1 cellular context compared by ENCODE assay signal in the genomic region with DNA sequence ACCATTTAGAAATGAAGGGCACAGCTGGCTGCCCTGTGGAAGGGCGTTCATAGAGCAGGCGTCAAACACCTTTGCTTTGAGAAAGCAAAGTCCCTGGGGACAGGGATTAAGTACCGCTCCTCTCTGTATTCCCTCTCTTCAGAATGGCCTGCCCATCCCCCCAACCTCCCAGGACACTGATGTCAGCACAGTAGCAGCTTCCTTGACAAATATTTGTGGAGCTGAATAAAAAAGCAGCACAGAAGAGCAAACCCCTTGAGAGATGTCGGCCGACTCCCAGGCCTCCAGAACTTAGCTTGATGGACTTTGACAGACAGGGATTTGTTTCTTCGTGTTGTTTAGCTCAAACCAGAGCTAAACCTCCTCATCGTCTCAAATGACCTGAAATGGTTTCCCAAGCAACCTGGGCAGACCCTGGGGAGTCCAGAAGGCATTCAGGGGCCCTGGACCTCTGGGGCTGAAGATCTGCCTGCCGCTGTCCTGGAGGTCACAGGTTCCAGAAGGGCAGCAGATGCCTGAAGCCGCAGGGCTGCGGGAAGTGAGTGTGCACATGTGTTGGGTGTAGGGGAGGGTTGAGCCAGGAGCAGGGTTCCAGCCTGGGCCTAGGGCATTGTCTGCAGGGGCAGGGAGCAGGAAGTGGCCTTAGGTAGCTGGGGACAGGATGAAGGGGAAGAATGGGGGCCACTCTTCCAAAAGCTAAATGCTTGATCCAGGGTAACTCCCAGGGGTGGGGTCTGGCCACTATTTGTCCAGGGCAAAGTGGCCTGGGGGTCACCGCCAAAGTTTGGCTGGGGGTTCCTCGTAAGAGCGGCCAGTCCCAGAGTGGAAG.
TF ChIP-seq lines count a peak whose summit lies in the region.

No MANE protein-coding gene starts in this region.

TF ChIP-seq in HepG2, 621 proteins besides CTCF, POLR2A, EP300 and RAD21 (continued from another document and continues in another):
- TF ChIP-seq, protein P1, sequence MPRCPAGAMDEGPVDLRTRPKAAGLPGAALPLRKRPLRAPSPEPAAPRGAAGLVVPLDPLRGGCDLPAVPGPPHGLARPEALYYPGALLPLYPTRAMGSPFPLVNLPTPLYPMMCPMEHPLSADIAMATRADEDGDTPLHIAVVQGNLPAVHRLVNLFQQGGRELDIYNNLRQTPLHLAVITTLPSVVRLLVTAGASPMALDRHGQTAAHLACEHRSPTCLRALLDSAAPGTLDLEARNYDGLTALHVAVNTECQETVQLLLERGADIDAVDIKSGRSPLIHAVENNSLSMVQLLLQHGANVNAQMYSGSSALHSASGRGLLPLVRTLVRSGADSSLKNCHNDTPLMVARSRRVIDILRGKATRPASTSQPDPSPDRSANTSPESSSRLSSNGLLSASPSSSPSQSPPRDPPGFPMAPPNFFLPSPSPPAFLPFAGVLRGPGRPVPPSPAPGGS (CRISPR knock-in tag; IDR thresholded peaks at IDR 0.05), result no peak; the same call in 1 of the 2 replicates
- no peak for TF ChIP-seq PRPF4 (IDR thresholded peaks at IDR 0.05; ENCODE audit: low read depth, low read length, poor library complexity, severe bottlenecking)
- peak; percentile 21; the same call in 1 of the 2 replicates for TF ChIP-seq YEATS2 (CRISPR knock-in tag; IDR thresholded peaks at IDR 0.05; ENCODE audit: borderline replicate concordance)
- TF ChIP-seq ZNF782 (CRISPR knock-in tag; IDR thresholded peaks at IDR 0.05; ENCODE audit: borderline replicate concordance), result no peak; the same call in 1 of the 2 replicates
- no peak for TF ChIP-seq MATR3 (CRISPR knock-in tag; IDR thresholded peaks at IDR 0.05)
- TF ChIP-seq ZNF549 (CRISPR knock-in tag; IDR thresholded peaks at IDR 0.05), result no peak
- TF ChIP-seq MEIS2 (CRISPR knock-in tag; IDR thresholded peaks at IDR 0.05), result 0 out of 2 replicates have a peak, but pooled peaks have one; percentile 46
- TF ChIP-seq, protein P2, sequence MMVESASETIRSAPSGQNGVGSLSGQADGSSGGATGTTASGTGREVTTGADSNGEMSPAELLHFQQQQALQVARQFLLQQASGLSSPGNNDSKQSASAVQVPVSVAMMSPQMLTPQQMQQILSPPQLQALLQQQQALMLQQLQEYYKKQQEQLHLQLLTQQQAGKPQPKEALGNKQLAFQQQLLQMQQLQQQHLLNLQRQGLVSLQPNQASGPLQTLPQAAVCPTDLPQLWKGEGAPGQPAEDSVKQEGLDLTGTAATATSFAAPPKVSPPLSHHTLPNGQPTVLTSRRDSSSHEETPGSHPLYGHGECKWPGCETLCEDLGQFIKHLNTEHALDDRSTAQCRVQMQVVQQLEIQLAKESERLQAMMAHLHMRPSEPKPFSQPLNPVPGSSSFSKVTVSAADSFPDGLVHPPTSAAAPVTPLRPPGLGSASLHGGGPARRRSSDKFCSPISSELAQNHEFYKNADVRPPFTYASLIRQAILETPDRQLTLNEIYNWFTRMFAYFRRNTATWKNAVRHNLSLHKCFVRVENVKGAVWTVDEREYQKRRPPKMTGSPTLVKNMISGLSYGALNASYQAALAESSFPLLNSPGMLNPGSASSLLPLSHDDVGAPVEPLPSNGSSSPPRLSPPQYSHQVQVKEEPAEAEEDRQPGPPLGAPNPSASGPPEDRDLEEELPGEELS (CRISPR knock-in tag; IDR thresholded peaks at IDR 0.05), result no peak; the same call in none of the 2 replicates
- TF ChIP-seq, protein P3, sequence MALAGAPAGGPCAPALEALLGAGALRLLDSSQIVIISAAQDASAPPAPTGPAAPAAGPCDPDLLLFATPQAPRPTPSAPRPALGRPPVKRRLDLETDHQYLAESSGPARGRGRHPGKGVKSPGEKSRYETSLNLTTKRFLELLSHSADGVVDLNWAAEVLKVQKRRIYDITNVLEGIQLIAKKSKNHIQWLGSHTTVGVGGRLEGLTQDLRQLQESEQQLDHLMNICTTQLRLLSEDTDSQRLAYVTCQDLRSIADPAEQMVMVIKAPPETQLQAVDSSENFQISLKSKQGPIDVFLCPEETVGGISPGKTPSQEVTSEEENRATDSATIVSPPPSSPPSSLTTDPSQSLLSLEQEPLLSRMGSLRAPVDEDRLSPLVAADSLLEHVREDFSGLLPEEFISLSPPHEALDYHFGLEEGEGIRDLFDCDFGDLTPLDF (CRISPR knock-in tag; IDR thresholded peaks at IDR 0.05), result no peak
- TF ChIP-seq NFE2 (CRISPR knock-in tag; IDR thresholded peaks at IDR 0.05), result no peak
- no peak for TF ChIP-seq ZNF251 (CRISPR knock-in tag; IDR thresholded peaks at IDR 0.05)
- TF ChIP-seq TEAD3 (CRISPR knock-in tag; optimal IDR thresholded peaks at IDR 0.05; ENCODE audit: borderline replicate concordance), result peak; percentile 8
- TF ChIP-seq ZNF720 (CRISPR knock-in tag; IDR thresholded peaks at IDR 0.05), result no peak
- TF ChIP-seq ZNF563 (CRISPR knock-in tag; IDR thresholded peaks at IDR 0.05), result no peak
- TF ChIP-seq, protein P4, sequence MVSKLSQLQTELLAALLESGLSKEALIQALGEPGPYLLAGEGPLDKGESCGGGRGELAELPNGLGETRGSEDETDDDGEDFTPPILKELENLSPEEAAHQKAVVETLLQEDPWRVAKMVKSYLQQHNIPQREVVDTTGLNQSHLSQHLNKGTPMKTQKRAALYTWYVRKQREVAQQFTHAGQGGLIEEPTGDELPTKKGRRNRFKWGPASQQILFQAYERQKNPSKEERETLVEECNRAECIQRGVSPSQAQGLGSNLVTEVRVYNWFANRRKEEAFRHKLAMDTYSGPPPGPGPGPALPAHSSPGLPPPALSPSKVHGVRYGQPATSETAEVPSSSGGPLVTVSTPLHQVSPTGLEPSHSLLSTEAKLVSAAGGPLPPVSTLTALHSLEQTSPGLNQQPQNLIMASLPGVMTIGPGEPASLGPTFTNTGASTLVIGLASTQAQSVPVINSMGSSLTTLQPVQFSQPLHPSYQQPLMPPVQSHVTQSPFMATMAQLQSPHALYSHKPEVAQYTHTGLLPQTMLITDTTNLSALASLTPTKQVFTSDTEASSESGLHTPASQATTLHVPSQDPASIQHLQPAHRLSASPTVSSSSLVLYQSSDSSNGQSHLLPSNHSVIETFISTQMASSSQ (IDR thresholded peaks at IDR 0.05; ENCODE audit: low read depth), result no peak
- TF ChIP-seq, protein P4 (CRISPR knock-in tag; IDR thresholded peaks at IDR 0.05; ENCODE audit: borderline replicate concordance), result no peak
- 0 out of 2 replicates have a peak, but pooled peaks have one; percentile 77 for TF ChIP-seq ZNF567 (CRISPR knock-in tag; IDR thresholded peaks at IDR 0.05; ENCODE audit: borderline replicate concordance)
- TF ChIP-seq RFXAP (CRISPR knock-in tag; IDR thresholded peaks at IDR 0.05; ENCODE audit: borderline replicate concordance), result no peak
- peak; percentile 47; the same call in 1 of the 2 replicates for TF ChIP-seq ATF1 (CRISPR knock-in tag; IDR thresholded peaks at IDR 0.05)
- TF ChIP-seq IRX3 (CRISPR knock-in tag; IDR thresholded peaks at IDR 0.05; ENCODE audit: borderline replicate concordance, low read depth), result no peak
- TF ChIP-seq SALL2 (CRISPR knock-in tag; IDR thresholded peaks at IDR 0.05), result no peak
- TF ChIP-seq, protein P5, sequence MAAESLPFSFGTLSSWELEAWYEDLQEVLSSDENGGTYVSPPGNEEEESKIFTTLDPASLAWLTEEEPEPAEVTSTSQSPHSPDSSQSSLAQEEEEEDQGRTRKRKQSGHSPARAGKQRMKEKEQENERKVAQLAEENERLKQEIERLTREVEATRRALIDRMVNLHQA (CRISPR knock-in tag; IDR thresholded peaks at IDR 0.05), result no peak
- no peak for TF ChIP-seq CHCHD3 (CRISPR knock-in tag; IDR thresholded peaks at IDR 0.05)
- TF ChIP-seq ZSCAN29 (CRISPR knock-in tag; conservative IDR thresholded peaks at IDR 0.05), result 0 out of 2 replicates have a peak, but pooled peaks have one; percentile 56
- no peak for TF ChIP-seq NONO (IDR thresholded peaks at IDR 0.05)
- no peak for TF ChIP-seq NONO (CRISPR knock-in tag; conservative IDR thresholded peaks at IDR 0.05)
- no peak for TF ChIP-seq ATRX (CRISPR knock-in tag; IDR thresholded peaks at IDR 0.05; ENCODE audit: borderline replicate concordance)
- no peak for TF ChIP-seq ZNF879 (CRISPR knock-in tag; IDR thresholded peaks at IDR 0.05)
- no peak; the same call in 1 of the 2 replicates for TF ChIP-seq DR1 (CRISPR knock-in tag; IDR thresholded peaks at IDR 0.05)
- no peak for TF ChIP-seq MXI1 (IDR thresholded peaks at IDR 0.05; ENCODE audit: borderline replicate concordance, low read depth, low read length)
- 0 out of 2 replicates have a peak, but pooled peaks have one; percentile 27 for TF ChIP-seq ZNF354B (CRISPR knock-in tag; IDR thresholded peaks at IDR 0.05)
- TF ChIP-seq, protein P6, sequence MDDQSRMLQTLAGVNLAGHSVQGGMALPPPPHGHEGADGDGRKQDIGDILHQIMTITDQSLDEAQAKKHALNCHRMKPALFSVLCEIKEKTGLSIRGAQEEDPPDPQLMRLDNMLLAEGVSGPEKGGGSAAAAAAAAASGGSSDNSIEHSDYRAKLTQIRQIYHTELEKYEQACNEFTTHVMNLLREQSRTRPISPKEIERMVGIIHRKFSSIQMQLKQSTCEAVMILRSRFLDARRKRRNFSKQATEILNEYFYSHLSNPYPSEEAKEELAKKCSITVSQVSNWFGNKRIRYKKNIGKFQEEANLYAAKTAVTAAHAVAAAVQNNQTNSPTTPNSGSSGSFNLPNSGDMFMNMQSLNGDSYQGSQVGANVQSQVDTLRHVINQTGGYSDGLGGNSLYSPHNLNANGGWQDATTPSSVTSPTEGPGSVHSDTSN (CRISPR knock-in tag; IDR thresholded peaks at IDR 0.05; ENCODE audit: borderline replicate concordance), result no peak
- no peak for TF ChIP-seq ZNF510 (CRISPR knock-in tag; IDR thresholded peaks at IDR 0.05; ENCODE audit: low read depth)
- no peak for TF ChIP-seq DNMT1 (CRISPR knock-in tag; IDR thresholded peaks at IDR 0.05)
- TF ChIP-seq CBX1 (IDR thresholded peaks at IDR 0.05; ENCODE audit: low read depth), result peak; percentile 42
- peak; percentile 38; the same call in 1 of the 2 replicates for TF ChIP-seq KAT8 (CRISPR knock-in tag; IDR thresholded peaks at IDR 0.05)
- TF ChIP-seq NPAS2 (CRISPR knock-in tag; IDR thresholded peaks at IDR 0.05; ENCODE audit: borderline replicate concordance), result no peak
- peak; percentile 82 for TF ChIP-seq ESRRA (CRISPR knock-in tag; IDR thresholded peaks at IDR 0.05; ENCODE audit: low read depth)
- TF ChIP-seq ZFP36L2 (CRISPR knock-in tag; IDR thresholded peaks at IDR 0.05), result no peak
- TF ChIP-seq, protein P7, sequence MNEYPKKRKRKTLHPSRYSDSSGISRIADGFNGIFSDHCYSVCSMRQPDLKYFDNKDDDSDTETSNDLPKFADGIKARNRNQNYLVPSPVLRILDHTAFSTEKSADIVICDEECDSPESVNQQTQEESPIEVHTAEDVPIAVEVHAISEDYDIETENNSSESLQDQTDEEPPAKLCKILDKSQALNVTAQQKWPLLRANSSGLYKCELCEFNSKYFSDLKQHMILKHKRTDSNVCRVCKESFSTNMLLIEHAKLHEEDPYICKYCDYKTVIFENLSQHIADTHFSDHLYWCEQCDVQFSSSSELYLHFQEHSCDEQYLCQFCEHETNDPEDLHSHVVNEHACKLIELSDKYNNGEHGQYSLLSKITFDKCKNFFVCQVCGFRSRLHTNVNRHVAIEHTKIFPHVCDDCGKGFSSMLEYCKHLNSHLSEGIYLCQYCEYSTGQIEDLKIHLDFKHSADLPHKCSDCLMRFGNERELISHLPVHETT (CRISPR knock-in tag; conservative IDR thresholded peaks at IDR 0.05), result no peak
- no peak; the same call in 1 of the 2 replicates for TF ChIP-seq ZMYM4 (CRISPR knock-in tag; IDR thresholded peaks at IDR 0.05)
- 0 out of 2 replicates have a peak, but pooled peaks have one; percentile 71 for TF ChIP-seq TOPORS (CRISPR knock-in tag; IDR thresholded peaks at IDR 0.05)
- TF ChIP-seq ZNF746 (CRISPR knock-in tag; IDR thresholded peaks at IDR 0.05), result peak; percentile 31; the same call in 1 of the 2 replicates
- no peak; the same call in 1 of the 2 replicates for TF ChIP-seq KLF6 (CRISPR knock-in tag; IDR thresholded peaks at IDR 0.05)
- TF ChIP-seq SIX4 (CRISPR knock-in tag; IDR thresholded peaks at IDR 0.05), result no peak
- TF ChIP-seq ZNF569 (CRISPR knock-in tag; IDR thresholded peaks at IDR 0.05; ENCODE audit: borderline replicate concordance), result no peak
- TF ChIP-seq ZNF781 (CRISPR knock-in tag; IDR thresholded peaks at IDR 0.05; ENCODE audit: borderline replicate concordance, not compliant biosample characterization), result peak; percentile 58
- TF ChIP-seq CBX5 (CRISPR knock-in tag; IDR thresholded peaks at IDR 0.05; ENCODE audit: borderline replicate concordance), result peak; percentile 38; the same call in 1 of the 2 replicates
- TF ChIP-seq MAFF (IDR thresholded peaks at IDR 0.05; ENCODE audit: low read depth, low read length), result no peak
- TF ChIP-seq, protein P8, sequence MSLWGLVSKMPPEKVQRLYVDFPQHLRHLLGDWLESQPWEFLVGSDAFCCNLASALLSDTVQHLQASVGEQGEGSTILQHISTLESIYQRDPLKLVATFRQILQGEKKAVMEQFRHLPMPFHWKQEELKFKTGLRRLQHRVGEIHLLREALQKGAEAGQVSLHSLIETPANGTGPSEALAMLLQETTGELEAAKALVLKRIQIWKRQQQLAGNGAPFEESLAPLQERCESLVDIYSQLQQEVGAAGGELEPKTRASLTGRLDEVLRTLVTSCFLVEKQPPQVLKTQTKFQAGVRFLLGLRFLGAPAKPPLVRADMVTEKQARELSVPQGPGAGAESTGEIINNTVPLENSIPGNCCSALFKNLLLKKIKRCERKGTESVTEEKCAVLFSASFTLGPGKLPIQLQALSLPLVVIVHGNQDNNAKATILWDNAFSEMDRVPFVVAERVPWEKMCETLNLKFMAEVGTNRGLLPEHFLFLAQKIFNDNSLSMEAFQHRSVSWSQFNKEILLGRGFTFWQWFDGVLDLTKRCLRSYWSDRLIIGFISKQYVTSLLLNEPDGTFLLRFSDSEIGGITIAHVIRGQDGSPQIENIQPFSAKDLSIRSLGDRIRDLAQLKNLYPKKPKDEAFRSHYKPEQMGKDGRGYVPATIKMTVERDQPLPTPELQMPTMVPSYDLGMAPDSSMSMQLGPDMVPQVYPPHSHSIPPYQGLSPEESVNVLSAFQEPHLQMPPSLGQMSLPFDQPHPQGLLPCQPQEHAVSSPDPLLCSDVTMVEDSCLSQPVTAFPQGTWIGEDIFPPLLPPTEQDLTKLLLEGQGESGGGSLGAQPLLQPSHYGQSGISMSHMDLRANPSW (CRISPR knock-in tag; IDR thresholded peaks at IDR 0.05; ENCODE audit: borderline replicate concordance), result no peak
- no peak for TF ChIP-seq ZNF788 (CRISPR knock-in tag; IDR thresholded peaks at IDR 0.05; ENCODE audit: borderline replicate concordance)
- TF ChIP-seq REXO4 (CRISPR knock-in tag; IDR thresholded peaks at IDR 0.05; ENCODE audit: borderline replicate concordance), result 0 out of 2 replicates have a peak, but pooled peaks have one; percentile 34
- TF ChIP-seq ZSCAN25 (CRISPR knock-in tag; IDR thresholded peaks at IDR 0.05), result peak; percentile 95
